ENCODE assay signal across 30 cellular contexts in the genomic region with DNA sequence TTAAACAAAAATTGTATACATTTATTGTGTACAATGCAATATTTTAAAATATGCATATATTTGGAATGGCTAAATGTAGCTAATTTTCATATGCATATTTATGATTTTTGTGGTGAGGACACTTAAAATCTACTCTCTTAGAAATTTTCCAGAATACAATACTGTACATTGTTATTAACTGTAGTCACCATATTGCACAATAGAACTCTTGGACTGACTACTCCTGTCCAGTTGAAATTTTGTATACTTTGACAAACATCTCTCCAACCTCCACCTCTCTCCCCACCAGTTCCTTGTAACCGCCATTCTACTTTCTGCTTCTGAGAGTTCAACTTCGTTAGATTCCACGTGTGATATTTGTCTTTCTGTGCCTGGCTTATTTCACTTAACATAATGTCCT. TPM values are rescaled to one million over a fixed set of nuclear protein-coding genes. Genes with fewer than 3 reads are reported as not detected.
"Had no signal": no experiment of that assay in that cellular context is flagged by ENCODE, and none has a peak within 500 bp of the region (broad histone marks: within the 10 kb centered on the region; RNA-seq: fewer than 3 reads in every experiment).

No MANE protein-coding gene starts in this region.

- ATAC-seq: activated CD8-positive, alpha-beta memory T cell treated with anti-CD3 and anti-CD28 coated beads, Interleukin-2, amount 10 ng/mL, durations not matched to agents 7 days and 5 days; effector memory CD8-positive, alpha-beta T cell; esophagus mucosa; left lobe of liver; lower lobe of right lung; naive thymus-derived CD4-positive, alpha-beta T cell; T-helper 17 cell; upper lobe of right lung had no signal

- FAIRE-seq: colon, endothelial cell of umbilical vein had no signal

- H3K27me3 ChIP-seq: ascending aorta, upper lobe of right lung had no signal

- H3K4me1 ChIP-seq: ascending aorta, lower lobe of right lung, upper lobe of right lung had no signal

- H3K9me3 ChIP-seq: ascending aorta, lower lobe of right lung, upper lobe of right lung had no signal

- H3K27ac ChIP-seq: ascending aorta, lower lobe of right lung, upper lobe of right lung had no signal

- DNase-seq: activated CD4-positive, alpha-beta memory T cell treated with anti-CD3 and anti-CD28 coated beads, Interleukin-2, amount 10 ng/mL, durations not matched to agents 7 days and 5 days; activated CD4-positive, alpha-beta T cell treated with anti-CD3 and anti-CD28 coated beads for 48 hours; activated CD8-positive, alpha-beta memory T cell treated with anti-CD3 and anti-CD28 coated beads, Interleukin-2, amount 10 ng/mL, durations not matched to agents 7 days and 5 days; activated gamma-delta T cell; activated naive CD4-positive, alpha-beta T cell treated with anti-CD3 and anti-CD28 coated beads, Interleukin-2, amount 50 U/mL, for 16 hours; activated T-cell treated with anti-CD3 and anti-CD28 coated beads for 4 hours; central memory CD4-positive, alpha-beta T cell; effector memory CD8-positive, alpha-beta T cell; foreskin fibroblast; lower lobe of right lung; naive thymus-derived CD4-positive, alpha-beta T cell; retina; stimulated activated CD4-positive, alpha-beta T cell treated with anti-CD3 and anti-CD28 coated beads, Interleukin-4, amount 100 ng/mL, for 24 hours; stimulated activated naive CD4-positive, alpha-beta T cell treated with Interleukin-2 at 50 U/mL for 16 hours; SW 1271; T-helper 17 cell; upper lobe of right lung had no signal

- H3K36me3 ChIP-seq: ascending aorta, lower lobe of right lung, upper lobe of right lung had no signal

- H3K4me3 ChIP-seq: ascending aorta, lower lobe of right lung, upper lobe of right lung had no signal

RNA-seq across cellular contexts. Expression of gene TAF11L2, which starts 49.2 kb away (rescaled TPM):
- total RNA-seq: activated CD4-positive, alpha-beta memory T cell treated with anti-CD3 and anti-CD28 coated beads, Interleukin-2, amount 10 ng/mL, durations not matched to agents 7 days and 5 days; activated CD8-positive, alpha-beta memory T cell treated with anti-CD3 and anti-CD28 coated beads, Interleukin-2, amount 10 ng/mL, durations not matched to agents 7 days and 5 days; ascending aorta; dermis microvascular lymphatic vessel endothelial cell; endothelial cell of umbilical vein; esophagus mucosa; glomerular endothelial cell; kidney epithelial cell; left lobe of liver; lower lobe of right lung; naive thymus-derived CD4-positive, alpha-beta T cell; neural crest cell; omental fat pad; progenitor cell of endocrine pancreas; subcutaneous adipose tissue; T-helper 17 cell; upper lobe of right lung had no signal
- polyA plus RNA-seq: adipose tissue; endothelial cell of umbilical vein; naive thymus-derived CD4-positive, alpha-beta T cell had no signal
